Comparison of ENCODE assay signal across 20 cellular contexts in genomic region chr10:113128450-113129105, GRCh38.
DNase-seq lines count a peak whose midpoint lies in the region; ATAC-seq and TF ChIP-seq lines count a peak whose summit lies in the region.
"Had no signal": no experiment of that assay in that cellular context is flagged by ENCODE, and none has a peak within 500 bp of the region (broad histone marks: within the 10 kb centered on the region; RNA-seq: fewer than 3 reads in every experiment).

No MANE protein-coding gene starts in this region.

- no peak for TF ChIP-seq EP300 in esophagus muscularis mucosa (IDR thresholded peaks at IDR 0.05)

- H3K27ac ChIP-seq in heart left ventricle (peak overlapping the region; percentile 1 to 74 (median 45)), esophagus muscularis mucosa (replicated peaks in 1 of 4) (peak overlapping the region in 3 of 4 donors; percentile 2 to 9 (median 3)), testis (peak overlapping the region; percentile 42 to 52)

- TF ChIP-seq CTCF in heart left ventricle (IDR thresholded peaks at IDR 0.05): no peak
- no peak for TF ChIP-seq CTCF in esophagus muscularis mucosa (IDR thresholded peaks at IDR 0.05)
- no peak for TF ChIP-seq CTCF in neural crest cell (conservative IDR thresholded peaks at IDR 0.05)
- TF ChIP-seq CTCF in testis (IDR thresholded peaks at IDR 0.05): no peak
- TF ChIP-seq CTCF in Caco-2 (IDR thresholded peaks at IDR 0.05; ENCODE audit: insufficient read depth in 1 of 2, low read depth in 1 of 2, low read length in 1 of 2, severe bottlenecking in 1 of 2, unreplicated experiment in 1 of 2): no peak

- TF ChIP-seq POLR2A in heart left ventricle (IDR thresholded peaks at IDR 0.05) (no peak), esophagus muscularis mucosa (IDR thresholded peaks at IDR 0.05; ENCODE audit: low read depth) (no peak), testis (IDR thresholded peaks at IDR 0.05) (no peak)

- peak overlapping the region; percentile 86 for H3K27ac Mint-ChIP-seq in neural crest cell (ENCODE audit: unreplicated experiment)
- no peak overlapping the region for H3K27ac Mint-ChIP-seq in Caco-2 (ENCODE audit: unreplicated experiment)
- H3K27ac Mint-ChIP-seq: activated CD8-positive, alpha-beta T cell treated with anti-CD3 and anti-CD28 coated beads for 36 hours; activated naive CD8-positive, alpha-beta T cell treated with anti-CD3 and anti-CD28 coated beads, Interleukin-2, amount 50 U/mL, for 24 hours; CD4-positive, alpha-beta T cell; stimulated activated effector memory CD8-positive, alpha-beta T cell treated with anti-CD3 and anti-CD28 coated beads, Interleukin-12 subunit alpha, Interleukin-12 subunit beta, amount 100 ng/mL, for 72 hours; T-helper 1 cell treated with Interleukin-12 subunit alpha and Interleukin-12 subunit beta and Interleukin-4 antibody, amounts not matched to agents 30 μg/mL and 1 μg/mL, for 36 hours had no signal

- CTCF ChIA-PET in Caco-2 (lab: Charles Lee): interaction anchor here (0.7 kb wide), 1 partner anchor 35 kb away, joined by 3 read pairs; no protein-coding TSS in a partner anchor

- H3K4me3 ChIP-seq in heart left ventricle (peak overlapping the region in 6 of 12 donors; percentile 16 to 59 (median 26)), esophagus muscularis mucosa (no peak overlapping the region), testis (no peak overlapping the region), Caco-2 (ENCODE audit: low read depth, low read length) (no peak overlapping the region)

- intact Hi-C loops in heart left ventricle (cut with DNase I) (loop anchor here (2.0 to 10.0 kb wide), 10 partner anchors 174 to 564 kb away; partner anchors contain the start of gene TCF7L2 (in 7 of the 10)), left cardiac atrium (cut with DNase I) (loop anchor here (5.0 to 10.0 kb wide), 3 partner anchors 174 to 406 kb away; partner anchors contain the start of gene TCF7L2 (in 2 of the 2)), esophagus muscularis mucosa (cut with DNase I) (loop anchor here (5.0 kb wide), 1 partner anchor 171 kb away; no protein-coding TSS in a partner anchor), testis (cut with DNase I; ENCODE audit: low total_unique reads) (no loop called here), Caco-2 (cut with micrococcal nuclease; ENCODE audit: unreplicated experiment) (loop anchor here (5.0 kb wide), 1 partner anchor 471 kb away; no protein-coding TSS in a partner anchor)

- no peak for ATAC-seq in heart left ventricle
- no peak for ATAC-seq in left cardiac atrium
- ATAC-seq: activated CD8-positive, alpha-beta T cell treated with anti-CD3 and anti-CD28 coated beads for 36 hours; activated naive CD8-positive, alpha-beta T cell treated with anti-CD3 and anti-CD28 coated beads, Interleukin-2, amount 50 U/mL, for 24 hours; stimulated activated effector memory CD8-positive, alpha-beta T cell treated with anti-CD3 and anti-CD28 coated beads, Interleukin-12 subunit alpha, Interleukin-12 subunit beta, amount 100 ng/mL, for 72 hours had no signal

- H3K9me3 Mint-ChIP-seq in neural crest cell (no peaks in the 10 kb centered on the region), Caco-2 (ENCODE audit: unreplicated experiment) (no peaks in the 10 kb centered on the region)
- H3K9me3 Mint-ChIP-seq: activated CD8-positive, alpha-beta T cell treated with anti-CD3 and anti-CD28 coated beads for 36 hours; activated naive CD8-positive, alpha-beta T cell treated with anti-CD3 and anti-CD28 coated beads, Interleukin-2, amount 50 U/mL, for 24 hours; CD4-positive, alpha-beta T cell; central memory CD8-positive, alpha-beta T cell; stimulated activated effector memory CD8-positive, alpha-beta T cell treated with anti-CD3 and anti-CD28 coated beads, Interleukin-12 subunit alpha, Interleukin-12 subunit beta, amount 100 ng/mL, for 72 hours; T-helper 1 cell treated with Interleukin-12 subunit alpha and Interleukin-12 subunit beta and Interleukin-4 antibody, amounts not matched to agents 30 μg/mL and 1 μg/mL, for 36 hours had no signal

- H3K4me1 Mint-ChIP-seq in neural crest cell: peaks cover 82% of the 10 kb centered on the region
- peaks cover 36% of the 10 kb centered on the region for H3K4me1 Mint-ChIP-seq in Caco-2 (ENCODE audit: low read depth, unreplicated experiment)

- peaks cover 3% of the 10 kb centered on the region for H3K36me3 Mint-ChIP-seq in neural crest cell (ENCODE audit: low read depth)
- peaks cover 33% of the 10 kb centered on the region for H3K36me3 Mint-ChIP-seq in Caco-2 (ENCODE audit: insufficient read depth, unreplicated experiment)
- H3K36me3 Mint-ChIP-seq: stimulated activated effector memory CD8-positive, alpha-beta T cell treated with anti-CD3 and anti-CD28 coated beads, Interleukin-12 subunit alpha, Interleukin-12 subunit beta, amount 100 ng/mL, for 72 hours had no signal

- WGBS in heart left ventricle, 4 donors: 68 to 70% (median 69%) methylated on average over 11 of the region's 11 CpGs
- WGBS in esophagus muscularis mucosa: 78% methylated on average over 11 of the region's 11 CpGs
- WGBS in testis, 2 donors: 52 to 53% methylated on average over 11 of the region's 11 CpGs

- POLR2A ChIA-PET in Caco-2 (lab: Charles Lee): no interaction called here

- BruUV-seq in Caco-2 (replicated peaks; lab: Mats Ljungman, UMichigan): no TSS peak

- H3K27me3 ChIP-seq in heart left ventricle: peaks cover 0 to 5% (median 0%) of the 10 kb centered on the region in 9 donors
- H3K27me3 ChIP-seq in esophagus muscularis mucosa: no peaks in the 10 kb centered on the region
- H3K27me3 ChIP-seq in testis: no peaks in the 10 kb centered on the region
- H3K27me3 ChIP-seq in Caco-2 (replicated peaks; ENCODE audit: control insufficient read depth, insufficient read depth, low read length): no peaks in the 10 kb centered on the region

- H3K9me3 ChIP-seq in heart left ventricle: no peaks in the 10 kb centered on the region
- H3K9me3 ChIP-seq in esophagus muscularis mucosa: no peaks in the 10 kb centered on the region
- no peaks in the 10 kb centered on the region for H3K9me3 ChIP-seq in testis
- H3K9me3 ChIP-seq in Caco-2: no peaks in the 10 kb centered on the region

- DNase-seq in heart left ventricle: no peak
- DNase-seq in left cardiac atrium: no peak
- DNase-seq in esophagus muscularis mucosa (ENCODE audit: extremely low spot score): no peak
- DNase-seq in neural crest cell (ENCODE audit: low read depth, low spot score): no peak
- no peak for DNase-seq in testis
- DNase-seq in NCI-H1105 treated with DMSO at 0.1 percent for 48 hours (lab: John Stamatoyannopoulos, UW): no peak
- no peak for DNase-seq in Caco-2
- no peak for DNase-seq in activated naive CD4-positive, alpha-beta T cell treated with anti-CD3 and anti-CD28 coated beads, Interleukin-2, amount 50 U/mL, for 16 hours
- DNase-seq: activated CD8-positive, alpha-beta T cell treated with anti-CD3 and anti-CD28 coated beads for 36 hours; activated naive CD8-positive, alpha-beta T cell treated with anti-CD3 and anti-CD28 coated beads, Interleukin-2, amount 50 U/mL, for 24 hours; CD4-positive, alpha-beta T cell; DMS79 treated with DMSO at 0.1 percent for 48 hours; KG1; NCI-H1105; NCI-H2171; NK-92 treated with Interleukin-12 subunit alpha and Interleukin-12 subunit beta, amount 100 ng/mL, for 24 hours; small intestine had no signal

- H3K4me3 Mint-ChIP-seq in neural crest cell: peak overlapping the region; percentile 88
- no peak overlapping the region for H3K4me3 Mint-ChIP-seq in Caco-2 (ENCODE audit: unreplicated experiment)
- H3K4me3 Mint-ChIP-seq: activated CD8-positive, alpha-beta T cell treated with anti-CD3 and anti-CD28 coated beads for 36 hours; activated naive CD8-positive, alpha-beta T cell treated with anti-CD3 and anti-CD28 coated beads, Interleukin-2, amount 50 U/mL, for 24 hours; CD4-positive, alpha-beta T cell; central memory CD8-positive, alpha-beta T cell; stimulated activated effector memory CD8-positive, alpha-beta T cell treated with anti-CD3 and anti-CD28 coated beads, Interleukin-12 subunit alpha, Interleukin-12 subunit beta, amount 100 ng/mL, for 72 hours; T-helper 1 cell treated with Interleukin-12 subunit alpha and Interleukin-12 subunit beta and Interleukin-4 antibody, amounts not matched to agents 30 μg/mL and 1 μg/mL, for 36 hours had no signal

- H3K4me1 ChIP-seq in heart left ventricle: peaks cover 0 to 35% (median 13%) of the 10 kb centered on the region in 12 donors
- H3K4me1 ChIP-seq in esophagus muscularis mucosa: peaks cover 0 to 52% (median 37%) of the 10 kb centered on the region in 4 donors
- peaks cover 4% of the 10 kb centered on the region for H3K4me1 ChIP-seq in testis
- peaks cover 4% of the 10 kb centered on the region; the same call in 1 of the 2 replicates for H3K4me1 ChIP-seq in Caco-2

- H3K27me3 Mint-ChIP-seq in neural crest cell (ENCODE audit: low read depth) (peaks cover 81% of the 10 kb centered on the region), Caco-2 (ENCODE audit: insufficient read depth, unreplicated experiment) (no peaks in the 10 kb centered on the region)

- H3K36me3 ChIP-seq in heart left ventricle: no peaks in the 10 kb centered on the region
- H3K36me3 ChIP-seq in esophagus muscularis mucosa: no peaks in the 10 kb centered on the region
- H3K36me3 ChIP-seq in testis (ENCODE audit: low read depth, missing control alignments): no peaks in the 10 kb centered on the region
- H3K36me3 ChIP-seq in Caco-2 (ENCODE audit: control insufficient read depth, insufficient read depth, low read length): no peaks in the 10 kb centered on the region; the same call in 1 of the 2 replicates
